Comparison of ENCODE assay signal across 16 cellular contexts in genomic region chrX:48590203-48591103, GRCh38. TPM values are rescaled to one million over a fixed set of nuclear protein-coding genes. Genes with fewer than 3 reads are reported as not detected.
DNase-seq lines count a peak whose midpoint lies in the region; ATAC-seq, FAIRE-seq and TF ChIP-seq lines count a peak whose summit lies in the region.
"Had no signal": no experiment of that assay in that cellular context is flagged by ENCODE, and none has a peak within 500 bp of the region (broad histone marks: within the 10 kb centered on the region; RNA-seq: fewer than 3 reads in every experiment).

No MANE protein-coding gene starts in this region.

- POLR2A ChIA-PET in A673 (lab: Charles Lee; ENCODE audit: low non-redundant PET), result no interaction called here

- peak; percentile 26 for DNase-seq in M059J (ENCODE audit: low read depth)
- no peak for DNase-seq in chondrocyte (ENCODE audit: low spot score)
- peak; percentile 49 for DNase-seq in kidney
- DNase-seq in A673 (ENCODE audit: low spot score), result no peak
- no peak for DNase-seq in cerebellar nuclear complex (lab: John Stamatoyannopoulos, UW)
- DNase-seq: activated CD4-positive, alpha-beta T cell treated with anti-CD3 and anti-CD28 coated beads, Interleukin-2, amount 50 U/mL, for 48 hours; CD4-positive, CD25-positive, alpha-beta regulatory T cell; NCI-H1105 treated with DMSO at 0.1 percent for 48 hours; NCI-H446 treated with DMSO at 0.1 percent for 48 hours had no signal

- H3K9me3 ChIP-seq in kidney (ENCODE audit: control insufficient read depth in 1 of 2, low read length in 2 of 2), result no peaks in the 10 kb centered on the region
- no peaks in the 10 kb centered on the region for H3K9me3 ChIP-seq in A673 (ENCODE audit: low read depth, low read length, poor library complexity, severe bottlenecking)

- no peak for FAIRE-seq in kidney (lab: Jason Lieb, UNC)
- FAIRE-seq: G401.6, GM18507 had no signal

- H3K36me3 ChIP-seq in kidney (ENCODE audit: control insufficient read depth in 1 of 2, insufficient read depth in 2 of 2, low read length in 2 of 2) (no peaks in the 10 kb centered on the region), A673 (ENCODE audit: insufficient read depth, low read length, poor library complexity, severe bottlenecking) (no peaks in the 10 kb centered on the region)

- H3K36me3 Mint-ChIP-seq in chondrocyte (ENCODE audit: low read depth), result no peaks in the 10 kb centered on the region
- H3K36me3 Mint-ChIP-seq: brain; CD4-positive, CD25-positive, alpha-beta regulatory T cell had no signal

- intact Hi-C loops in kidney (cut with DNase I) (no loop called here), A673 (cut with micrococcal nuclease; ENCODE audit: unreplicated experiment) (no loop called here)

- ATAC-seq in HG02852 (IDR thresholded peaks at IDR 0.05; ENCODE audit: unreplicated experiment) (no peak), GM21381 (IDR thresholded peaks at IDR 0.05; ENCODE audit: unreplicated experiment) (no peak)

- H3K27me3 ChIP-seq in A673 (replicated peaks; ENCODE audit: insufficient read depth, low read depth, low read length, poor library complexity), result no peaks in the 10 kb centered on the region

- no peak overlapping the region for H3K4me3 Mint-ChIP-seq in chondrocyte (ENCODE audit: unreplicated experiment)

- H3K27me3 Mint-ChIP-seq in chondrocyte (ENCODE audit: low read depth), result no peaks in the 10 kb centered on the region
- H3K27me3 Mint-ChIP-seq: brain; CD4-positive, CD25-positive, alpha-beta regulatory T cell had no signal

- BruUV-seq in A673 (replicated peaks; lab: Mats Ljungman, UMichigan), result no TSS peak

- peak overlapping the region in 1 of 2 donors; percentile 71 for H3K9ac ChIP-seq in kidney (ENCODE audit: low read length in 2 of 2)

- H3K27ac Mint-ChIP-seq in chondrocyte (ENCODE audit: unreplicated experiment), result peak overlapping the region; percentile 69
- H3K27ac Mint-ChIP-seq: activated T-helper 2 cell treated with anti-CD3 and anti-CD28 coated beads, Interferon-gamma antibody, Interleukin-2, Interleukin-4, amounts not matched to agents 10 μg/mL and 5 μg/mL and 100 μg/mL, durations not matched to agents 14 hours and 24 hours and 36 hours; brain; CD4-positive, CD25-positive, alpha-beta regulatory T cell had no signal

- CTCF ChIA-PET in A673 (lab: Charles Lee), result interaction anchor here (1.1 kb wide), 1 partner anchor 16 kb away, joined by 3 read pairs; no protein-coding TSS in a partner anchor

- peaks cover 33% of the 10 kb centered on the region for H3K4me1 Mint-ChIP-seq in chondrocyte (ENCODE audit: low read depth)
- H3K4me1 Mint-ChIP-seq: brain; CD4-positive, CD25-positive, alpha-beta regulatory T cell had no signal

- H3K4me3 ChIP-seq in kidney (ENCODE audit: low read length in 2 of 2), result peak overlapping the region; percentile 39 to 52
- no peak overlapping the region for H3K4me3 ChIP-seq in skin epidermis
- H3K4me3 ChIP-seq in A673 (ENCODE audit: low read depth, low read length, poor library complexity, severe bottlenecking), result no peak overlapping the region

- H3K9me3 Mint-ChIP-seq in chondrocyte (ENCODE audit: low read depth), result peaks cover 5% of the 10 kb centered on the region
- H3K9me3 Mint-ChIP-seq: activated T-helper 2 cell treated with anti-CD3 and anti-CD28 coated beads, Interferon-gamma antibody, Interleukin-2, Interleukin-4, amounts not matched to agents 10 μg/mL and 5 μg/mL and 100 μg/mL, durations not matched to agents 14 hours and 24 hours and 36 hours; CD4-positive, CD25-positive, alpha-beta regulatory T cell had no signal

- H3K27ac ChIP-seq in kidney (ENCODE audit: low read depth in 2 of 2, low read length in 2 of 2), result peak overlapping the region; percentile 32 to 80
- H3K27ac ChIP-seq in skin epidermis, result peak overlapping the region in 18 of 21 experiments; percentile 8 to 73 (median 40)
- no peak overlapping the region for H3K27ac ChIP-seq in A673 (ENCODE audit: low read depth, low read length, poor library complexity, severe bottlenecking)

- H3K4me1 ChIP-seq in kidney (ENCODE audit: control insufficient read depth in 1 of 2, insufficient read depth in 1 of 2, low read depth in 1 of 2, low read length in 2 of 2) (no peaks in the 10 kb centered on the region), A673 (ENCODE audit: insufficient read depth, low read length, poor library complexity, severe bottlenecking) (no peaks in the 10 kb centered on the region)

- no peak for TF ChIP-seq CTCF in chondrocyte (IDR thresholded peaks at IDR 0.05)
- TF ChIP-seq CTCF in kidney (IDR thresholded peaks at IDR 0.05; ENCODE audit: borderline replicate concordance, extremely low read depth, insufficient read depth), result no peak
- TF ChIP-seq CTCF in A673 (conservative IDR thresholded peaks at IDR 0.05; ENCODE audit: low read depth, low read length), result no peak

RNA-seq across cellular contexts. Expression of gene WDR13, which starts 6.8 kb away (rescaled TPM):
- total RNA-seq in M059J (2014; rRNA removed; shearing (Covaris generic)), result 54.3 and 88.6 TPM in 2 replicates
- total RNA-seq in chondrocyte (87.7 to 92.9 TPM (median 92.3 TPM) in 3 replicates), kidney (177 TPM), A673 (2021) (48.1 and 58.7 TPM in 2 replicates)
- 201 TPM for polyA plus RNA-seq in kidney (ENCODE audit: insufficient read depth, low read depth, low replicate concordance)

RNA-seq across cellular contexts. Expression of gene RBM3, which starts 16.2 kb away (rescaled TPM):
- total RNA-seq in M059J (2014; rRNA removed; shearing (Covaris generic)), result 52.6 and 64.2 TPM in 2 replicates
- total RNA-seq in chondrocyte (224 to 303 TPM (median 283 TPM) in 3 replicates), kidney (265 TPM), A673 (2021) (259 and 260 TPM in 2 replicates)
- polyA plus RNA-seq in kidney (ENCODE audit: insufficient read depth, low read depth, low replicate concordance), result 86.9 TPM

RNA-seq across cellular contexts. Expression of gene TBC1D25, which starts 50.9 kb away (rescaled TPM):
- total RNA-seq in M059J (2014; rRNA removed; shearing (Covaris generic)), result 6.7 and 9.3 TPM in 2 replicates
- total RNA-seq in chondrocyte (15.7 to 18.9 TPM (median 18.8 TPM) in 3 replicates), kidney (16.3 TPM), A673 (2021) (10.8 and 15.0 TPM in 2 replicates)
- 6.0 TPM for polyA plus RNA-seq in kidney (ENCODE audit: insufficient read depth, low read depth, low replicate concordance)

Comparison
In these comparisons a context has a peak if more than half of its experiments do, and no peak if none do; other contexts are left out.
1. DNase-seq: peak in M059J (single experiment) and kidney (single experiment); none in chondrocyte (single experiment), A673 (single experiment) and cerebellar nuclear complex (0 of 2).
2. H3K4me3 ChIP-seq: peak in kidney (2 of 2); none in skin epidermis (0 of 7) and A673 (single experiment).